ENCODE assay signal across 23 cellular contexts in the genomic region with DNA sequence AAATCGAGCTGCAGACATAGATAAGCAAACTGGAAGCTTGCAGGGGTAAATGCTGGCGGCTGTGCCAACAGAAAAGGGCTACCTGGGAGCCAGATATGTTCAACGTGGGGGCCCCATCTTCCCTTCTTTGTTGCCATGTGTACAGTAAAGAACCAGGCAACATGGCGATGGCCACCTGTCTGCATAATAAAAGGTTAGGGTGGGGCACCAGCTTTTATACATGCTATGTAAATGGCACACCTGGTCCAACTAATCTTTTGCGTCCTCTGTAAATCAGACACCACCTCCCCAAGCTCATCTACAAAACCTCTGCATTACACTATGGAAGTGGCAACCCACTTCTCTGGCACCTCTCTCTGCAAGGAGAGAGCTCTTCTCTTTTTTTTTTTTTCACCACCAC. TPM values are rescaled to one million over a fixed set of nuclear protein-coding genes. Genes with fewer than 3 reads are reported as not detected.
DNase-seq lines count a peak whose midpoint lies in the region; TF ChIP-seq lines count a peak whose summit lies in the region.
"Had no signal": no experiment of that assay in that cellular context is flagged by ENCODE, and none has a peak within 500 bp of the region (broad histone marks: within the 10 kb centered on the region; RNA-seq: fewer than 3 reads in every experiment).

No MANE protein-coding gene starts in this region.

- no peak overlapping the region for H3K27ac Mint-ChIP-seq in activated T-cell treated with anti-CD3 and anti-CD28 coated beads, Interleukin-2, amount 50 U/mL, for 24 hours
- H3K27ac Mint-ChIP-seq: activated T-cell treated with anti-CD3 and anti-CD28 coated beads, Interleukin-2, amount 50 U/mL, for 72 hours had no signal

- no peaks in the 10 kb centered on the region for H3K27me3 Mint-ChIP-seq in activated T-cell treated with anti-CD3 and anti-CD28 coated beads, Interleukin-2, amount 50 U/mL, for 24 hours

- no peak overlapping the region for H2BK5ac ChIP-seq in trophoblast cell (ENCODE audit: low read depth, low read length, poor library complexity)

- no peak overlapping the region for H3K4me3 Mint-ChIP-seq in activated T-cell treated with anti-CD3 and anti-CD28 coated beads, Interleukin-2, amount 50 U/mL, for 24 hours
- H3K4me3 Mint-ChIP-seq: activated T-cell treated with anti-CD3 and anti-CD28 coated beads, Interleukin-2, amount 50 U/mL, for 72 hours had no signal

- H3K9ac ChIP-seq in colonic mucosa (ENCODE audit: low read depth in 2 of 2, low read length in 2 of 2) (no peak overlapping the region), trophoblast cell (ENCODE audit: low read length) (no peak overlapping the region)

- no peaks in the 10 kb centered on the region for H3K9me3 Mint-ChIP-seq in activated T-cell treated with anti-CD3 and anti-CD28 coated beads, Interleukin-2, amount 50 U/mL, for 24 hours
- H3K9me3 Mint-ChIP-seq: activated T-cell treated with anti-CD3 and anti-CD28 coated beads, Interleukin-2, amount 50 U/mL, for 72 hours had no signal

- no peaks in the 10 kb centered on the region for H3K4me1 Mint-ChIP-seq in activated T-cell treated with anti-CD3 and anti-CD28 coated beads, Interleukin-2, amount 50 U/mL, for 24 hours (ENCODE audit: low read depth)

- H4K91ac ChIP-seq in trophoblast cell (ENCODE audit: low read depth, low read length): no peak overlapping the region

- no peak overlapping the region for H4K12ac ChIP-seq in trophoblast cell (ENCODE audit: low read depth, low read length)

- H3K4me1 ChIP-seq in colonic mucosa (no peaks in the 10 kb centered on the region), trophoblast cell (ENCODE audit: control insufficient read depth in 1 of 2, insufficient read depth in 2 of 2, low read length in 2 of 2) (no peaks in the 10 kb centered on the region)
- H3K4me1 ChIP-seq: heart left ventricle, upper lobe of left lung had no signal

- H3K27ac ChIP-seq in colonic mucosa (no peak overlapping the region), trophoblast cell (ENCODE audit: low read depth, low read length) (no peak overlapping the region)
- H3K27ac ChIP-seq: heart left ventricle, upper lobe of left lung had no signal

- no peak overlapping the region for H2BK120ac ChIP-seq in trophoblast cell (ENCODE audit: insufficient read depth, low read length, poor library complexity)

- H3K4me3 ChIP-seq in colonic mucosa: no peak overlapping the region
- no peak overlapping the region for H3K4me3 ChIP-seq in trophoblast cell (ENCODE audit: low read depth, low read length)
- H3K4me3 ChIP-seq: heart left ventricle, upper lobe of left lung had no signal

- H3K36me3 ChIP-seq in colonic mucosa (peaks cover 23% of the 10 kb centered on the region), trophoblast cell (ENCODE audit: control insufficient read depth in 1 of 2, insufficient read depth in 2 of 2, low read length in 2 of 2) (peaks cover 69 to 77% of the 10 kb centered on the region in 2 experiments)

- peaks cover 78% of the 10 kb centered on the region for H3K36me3 Mint-ChIP-seq in activated T-cell treated with anti-CD3 and anti-CD28 coated beads, Interleukin-2, amount 50 U/mL, for 24 hours (ENCODE audit: low read depth)

- H3K23ac ChIP-seq in trophoblast cell (ENCODE audit: low read length): no peak overlapping the region

- H3K79me1 ChIP-seq in trophoblast cell (ENCODE audit: low read length): no peaks in the 10 kb centered on the region

- no peak overlapping the region for H3K14ac ChIP-seq in trophoblast cell (ENCODE audit: low read length)

- H2AK5ac ChIP-seq in trophoblast cell (ENCODE audit: low read length): no peak overlapping the region

- H3K79me2 ChIP-seq in trophoblast cell (ENCODE audit: control insufficient read depth, insufficient read depth, low read length, poor library complexity): no peaks in the 10 kb centered on the region

- no peak overlapping the region for H2AFZ ChIP-seq in trophoblast cell (ENCODE audit: insufficient read depth, low read length, poor library complexity)

- H3K9me3 ChIP-seq in colonic mucosa (no peaks in the 10 kb centered on the region), trophoblast cell (ENCODE audit: insufficient read depth, low read depth, low read length) (no peaks in the 10 kb centered on the region)
- H3K9me3 ChIP-seq: heart left ventricle, upper lobe of left lung had no signal

- no peak overlapping the region for H3K4me2 ChIP-seq in trophoblast cell (ENCODE audit: low read length)

- no CpG with 5 or more reads among the region's 5 CpGs for WGBS in trophoblast cell (ENCODE audit: extremely low coverage, insufficient coverage, insufficient read length)

- TF ChIP-seq CTCF in colonic mucosa (IDR thresholded peaks at IDR 0.05): no peak

- H3K27me3 ChIP-seq in colonic mucosa: no peaks in the 10 kb centered on the region
- no peaks in the 10 kb centered on the region for H3K27me3 ChIP-seq in trophoblast cell (ENCODE audit: insufficient read depth, low read length)
- H3K27me3 ChIP-seq: heart left ventricle, upper lobe of left lung had no signal

- H2BK12ac ChIP-seq in trophoblast cell (ENCODE audit: low read length): no peak overlapping the region

- DNase-seq in COLO668 (lab: John Stamatoyannopoulos, UW; ENCODE audit: unreplicated experiment) (peak; percentile 67), NCI-H146 (lab: John Stamatoyannopoulos, UW) (peak; percentile 91), NCI-H510A treated with DMSO at 0.1 percent for 48 hours (lab: John Stamatoyannopoulos, UW) (peak; percentile 19), colonic mucosa (peak; percentile 33), GM19240 (ENCODE audit: insufficient read length, low spot score) (no peak), dedifferentiated amniotic fluid mesenchymal stem cell (ENCODE audit: extremely low spot score) (no peak), trophoblast cell (no peak)
- no peak for DNase-seq in activated T-cell treated with anti-CD3 and anti-CD28 coated beads, Interleukin-2, amount 50 U/mL, for 24 hours
- DNase-seq: activated CD4-positive, CD25-positive, alpha-beta regulatory T cell treated with anti-CD3 and anti-CD28 coated beads, Interleukin-2, amount 50 U/mL, for 72 hours; activated naive CD4-positive, alpha-beta T cell treated with anti-CD3 and anti-CD28 coated beads, Interleukin-2, amount 50 U/mL, for 16 hours; activated T-cell treated with anti-CD3 and anti-CD28 coated beads, Interleukin-2, amount 50 U/mL, for 72 hours; anterior cingulate cortex; C1 segment of cervical spinal cord; dermis blood vessel endothelial cell; left cardiac atrium; mesenchymal stem cell; NCI-H1436; NCI-H524; occipital lobe; retina; SHP77; upper lobe of left lung had no signal

- no peak overlapping the region for H3K4ac ChIP-seq in trophoblast cell (ENCODE audit: low read depth, low read length)

- intact Hi-C loops in colonic mucosa (cut with DNase I): no loop called here

- H3K18ac ChIP-seq in trophoblast cell (ENCODE audit: low read length): no peak overlapping the region

- no peak overlapping the region for H4K8ac ChIP-seq in trophoblast cell (ENCODE audit: low read depth, low read length)

RNA-seq across cellular contexts. Expression of gene BUD31, which starts 13.9 kb away (rescaled TPM):
- total RNA-seq in colonic mucosa: 100 to 1,000 TPM in 1 of 2 donors, 10 to 100 TPM in 1; 82.8 to 113 TPM
- polyA plus RNA-seq in trophoblast cell (2013): 126 and 130 TPM in 2 replicates

RNA-seq across cellular contexts. Expression of gene PDAP1, which starts 14.2 kb away (rescaled TPM):
- 100 to 1,000 TPM in 1 of 2 donors, 10 to 100 TPM in 1; 79.7 to 133 TPM for total RNA-seq in colonic mucosa
- 102 and 109 TPM in 2 replicates for polyA plus RNA-seq in trophoblast cell (2013)

RNA-seq across cellular contexts. Expression of gene PTCD1, which starts 16.0 kb away (rescaled TPM):
- 1 to 10 TPM; 4.5 to 7.6 TPM for total RNA-seq in colonic mucosa
- polyA plus RNA-seq in trophoblast cell (2013): 3.7 and 4.0 TPM in 2 replicates

RNA-seq across cellular contexts. Expression of gene CPSF4, which starts 16.1 kb away (rescaled TPM):
- 10 to 100 TPM; 16.6 to 39.2 TPM for total RNA-seq in colonic mucosa
- polyA plus RNA-seq in trophoblast cell (2013): 61.2 and 66.0 TPM in 2 replicates

RNA-seq across cellular contexts. Expression of gene ATP5MF, which starts 43.3 kb away (rescaled TPM):
- 100 to 1,000 TPM; 392 to 534 TPM for total RNA-seq in colonic mucosa
- 482 and 489 TPM in 2 replicates for polyA plus RNA-seq in trophoblast cell (2013)

Comparison
In these comparisons a context has a peak if more than half of its experiments do, and no peak if none do; other contexts are left out.
1. DNase-seq: peak in COLO668 (single experiment), NCI-H146 (single experiment), NCI-H510A treated with DMSO at 0.1 percent for 48 hours (single experiment) and colonic mucosa (single experiment); none in GM19240 (single experiment), dedifferentiated amniotic fluid mesenchymal stem cell (single experiment), trophoblast cell (0 of 2) and activated T-cell treated with anti-CD3 and anti-CD28 coated beads, Interleukin-2, amount 50 U/mL, for 24 hours (single experiment).